ENCODE assay signal across 8 cellular contexts in genomic region chr13:26557051-26557392, GRCh38. TPM values are rescaled to one million over a fixed set of nuclear protein-coding genes. Genes with fewer than 3 reads are reported as not detected.
DNase-seq lines count a peak whose midpoint lies in the region; ATAC-seq and TF ChIP-seq lines count a peak whose summit lies in the region.

No MANE protein-coding gene starts in this region.

- H3K27ac Mint-ChIP-seq in stimulated activated naive CD8-positive, alpha-beta T cell treated with anti-CD3 and anti-CD28 coated beads, Interleukin-15, amount 100 ng/mL, for 72 hours = no peak overlapping the region

- H3F3A ChIP-seq in PC-9 (ENCODE audit: insufficient read depth, low read depth) = no peaks in the 10 kb centered on the region

- no peak overlapping the region for H3K27ac ChIP-seq in PC-9
- no peak overlapping the region for H3K27ac ChIP-seq in left ventricle myocardium inferior (replicated peaks)

- no peaks in the 10 kb centered on the region for H3K36me3 Mint-ChIP-seq in activated T-cell treated with anti-CD3 and anti-CD28 coated beads, Interleukin-2, amount 50 U/mL, for 4 hours (ENCODE audit: insufficient read depth)

- peaks cover 46% of the 10 kb centered on the region for H3K27me3 Mint-ChIP-seq in activated T-cell treated with anti-CD3 and anti-CD28 coated beads, Interleukin-2, amount 50 U/mL, for 4 hours (ENCODE audit: low read depth)
- H3K27me3 Mint-ChIP-seq in stimulated activated naive CD8-positive, alpha-beta T cell treated with anti-CD3 and anti-CD28 coated beads, Interleukin-15, amount 100 ng/mL, for 72 hours = peaks cover 42% of the 10 kb centered on the region

- BruUV-seq in PC-9 (replicated peaks; lab: Mats Ljungman, UMichigan) = no TSS peak

- DNase-seq in activated T-cell treated with anti-CD3 and anti-CD28 coated beads, Interleukin-2, amount 50 U/mL, for 4 hours = no peak
- no peak for DNase-seq in activated T-cell treated with anti-CD3 and anti-CD28 coated beads, Interleukin-2, amount 50 U/mL, for 48 hours
- DNase-seq in PC-9 = no peak
- DNase-seq in left ventricle myocardium inferior = no peak
- no peak for DNase-seq in stimulated activated naive CD8-positive, alpha-beta T cell treated with anti-CD3 and anti-CD28 coated beads, Interleukin-15, amount 100 ng/mL, for 72 hours
- DNase-seq in NCI-H146 treated with DMSO at 0.1 percent for 48 hours (lab: John Stamatoyannopoulos, UW; ENCODE audit: unreplicated experiment) = no peak
- no peak for DNase-seq in hippocampal formation (lab: John Stamatoyannopoulos, UW)

- H3K4me1 ChIP-seq in PC-9 (replicated peaks; ENCODE audit: insufficient read depth) (no peaks in the 10 kb centered on the region), left ventricle myocardium inferior (peaks cover 30% of the 10 kb centered on the region)

- no peaks in the 10 kb centered on the region for H3K9me2 ChIP-seq in PC-9 (ENCODE audit: insufficient read depth)

- H3K36me3 ChIP-seq in PC-9 (ENCODE audit: low read depth) (no peaks in the 10 kb centered on the region), left ventricle myocardium inferior (no peaks in the 10 kb centered on the region)

- no peaks in the 10 kb centered on the region for H3K79me2 ChIP-seq in PC-9 (ENCODE audit: low read depth)

- H4K20me1 ChIP-seq in PC-9 (ENCODE audit: insufficient read depth) = no peaks in the 10 kb centered on the region

- peak; percentile 25 to 38 for ATAC-seq in activated T-cell treated with anti-CD3 and anti-CD28 coated beads, Interleukin-2, amount 50 U/mL, for 4 hours
- peak; percentile 53 for ATAC-seq in stimulated activated naive CD8-positive, alpha-beta T cell treated with anti-CD3 and anti-CD28 coated beads, Interleukin-15, amount 100 ng/mL, for 72 hours
- no peak for ATAC-seq in HG03196 (IDR thresholded peaks at IDR 0.05; ENCODE audit: unreplicated experiment)

- intact Hi-C loops in PC-9 (cut with micrococcal nuclease; ENCODE audit: unreplicated experiment) = loop anchor here (2.0 kb wide), 1 partner anchor 370 kb away; no protein-coding TSS in a partner anchor
- intact Hi-C loops in left ventricle myocardium inferior (cut with micrococcal nuclease) = no loop called here

- peaks cover 67% of the 10 kb centered on the region for H3K27me3 ChIP-seq in PC-9 (ENCODE audit: insufficient read depth, low read depth)
- H3K27me3 ChIP-seq in left ventricle myocardium inferior (ENCODE audit: low read depth) = peaks cover 21% of the 10 kb centered on the region

- peak overlapping the region; percentile 49; the same call in 1 of the 2 replicates for H3K4me3 ChIP-seq in PC-9
- peak overlapping the region; percentile 90 for H3K4me3 ChIP-seq in left ventricle myocardium inferior

- H3K9me3 Mint-ChIP-seq in activated T-cell treated with anti-CD3 and anti-CD28 coated beads, Interleukin-2, amount 50 U/mL, for 4 hours = peaks cover 5% of the 10 kb centered on the region
- no peaks in the 10 kb centered on the region for H3K9me3 Mint-ChIP-seq in stimulated activated naive CD8-positive, alpha-beta T cell treated with anti-CD3 and anti-CD28 coated beads, Interleukin-15, amount 100 ng/mL, for 72 hours

- CTCF ChIA-PET in PC-9 (lab: Charles Lee) = no interaction called here

- H2AFZ ChIP-seq in PC-9 = peak overlapping the region; percentile 24; the same call in 1 of the 2 replicates

- H3K9me3 ChIP-seq in PC-9 (ENCODE audit: insufficient read depth, low read depth) = no peaks in the 10 kb centered on the region
- H3K9me3 ChIP-seq in left ventricle myocardium inferior (replicated peaks) = no peaks in the 10 kb centered on the region

- POLR2A ChIA-PET in PC-9 (lab: Charles Lee; ENCODE audit: unreplicated experiment) = no interaction called here

- peak overlapping the region; percentile 29 for H3K4me3 Mint-ChIP-seq in activated T-cell treated with anti-CD3 and anti-CD28 coated beads, Interleukin-2, amount 50 U/mL, for 4 hours
- peak overlapping the region; percentile 12 to 55 for H3K4me3 Mint-ChIP-seq in stimulated activated naive CD8-positive, alpha-beta T cell treated with anti-CD3 and anti-CD28 coated beads, Interleukin-15, amount 100 ng/mL, for 72 hours

- peaks cover 12% of the 10 kb centered on the region for H3K4me1 Mint-ChIP-seq in activated T-cell treated with anti-CD3 and anti-CD28 coated beads, Interleukin-2, amount 50 U/mL, for 4 hours (ENCODE audit: low read depth)
- peaks cover 7% of the 10 kb centered on the region for H3K4me1 Mint-ChIP-seq in stimulated activated naive CD8-positive, alpha-beta T cell treated with anti-CD3 and anti-CD28 coated beads, Interleukin-15, amount 100 ng/mL, for 72 hours

- TF ChIP-seq CTCF in PC-9 (conservative IDR thresholded peaks at IDR 0.05) (no peak), left ventricle myocardium inferior (IDR thresholded peaks at IDR 0.05; ENCODE audit: borderline replicate concordance) (no peak)

- peak overlapping the region; percentile 58 for H3K4me2 ChIP-seq in PC-9

RNA-seq across cellular contexts. Expression of gene WASF3, which starts 0.5 kb away (rescaled TPM):
- under 1 TPM; 0.14 to 0.33 (median 0.26) TPM for total RNA-seq in activated T-cell treated with anti-CD3 and anti-CD28 coated beads, Interleukin-2, amount 50 U/mL, for 4 hours
- total RNA-seq in PC-9 (2021) (0.20 and 0.31 TPM in 2 replicates), left ventricle myocardium inferior (12.6 TPM)

Comparison
In these comparisons a context has a peak if more than half of its experiments do, and no peak if none do; other contexts are left out.
1. RNA of gene WASF3, which starts 0.5 kb away (total RNA-seq): 12.6 TPM in left ventricle myocardium inferior (single experiment); 0.20 to 0.31 TPM in PC-9 and 0.14 to 0.33 TPM in activated T-cell treated with anti-CD3 and anti-CD28 coated beads, Interleukin-2, amount 50 U/mL, for 4 hours; every median in the first group is over 10 times any median in the second.